Comparison of ENCODE assay signal across 10 cellular contexts in genomic region chr3:111595239-111595638, GRCh38. TPM values are rescaled to one million over a fixed set of nuclear protein-coding genes. Genes with fewer than 3 reads are reported as not detected.
DNase-seq lines count a peak whose midpoint lies in the region; ATAC-seq lines count a peak whose summit lies in the region.
"Had no signal": no experiment of that assay in that cellular context is flagged by ENCODE, and none has a peak within 500 bp of the region (broad histone marks: within the 10 kb centered on the region; RNA-seq: fewer than 3 reads in every experiment).

Gene ZBED2, minus strand, starts transcription at chr3:111595346. Its CDS starts 1,145 bp downstream, at chr3:111594201.

- intact Hi-C loops in posterior vena cava (cut with DNase I), result no loop called here

- peak; percentile 90 for DNase-seq in epithelial cell of prostate (ENCODE audit: low read depth, low spot score)
- DNase-seq in NCI-H1105 treated with DMSO at 0.1 percent for 48 hours (lab: John Stamatoyannopoulos, UW), result no peak
- no peak for DNase-seq in NCI-H1417 treated with DMSO at 0.1 percent for 48 hours (lab: John Stamatoyannopoulos, UW)
- DNase-seq in T1000 (lab: John Stamatoyannopoulos, UW), result no peak
- no peak for DNase-seq in posterior vena cava (ENCODE audit: low spot score)

- no peaks in the 10 kb centered on the region for H3K79me2 ChIP-seq in ACC112 (ENCODE audit: control insufficient read depth, insufficient read depth, low read length, unreplicated experiment)

- H2AFZ ChIP-seq in ACC112 (ENCODE audit: low read length, unreplicated experiment), result peak within 1 kb of the TSS; percentile 67

- H3K4me1 ChIP-seq in ACC112 (ENCODE audit: control insufficient read depth, insufficient read depth, low read length, unreplicated experiment), result peaks cover 54% of the 10 kb centered on the region

- no peaks in the 10 kb centered on the region for H3K36me3 ChIP-seq in ACC112 (ENCODE audit: insufficient read depth, low read length)

- ATAC-seq in GM19025 (IDR thresholded peaks at IDR 0.05; ENCODE audit: low read depth, unreplicated experiment) (peak; percentile 36), HG03432 (IDR thresholded peaks at IDR 0.05; ENCODE audit: unreplicated experiment) (peak; percentile 68)

- H3K27ac ChIP-seq in ACC112 (ENCODE audit: low read depth, low read length) (peak within 1 kb of the TSS; percentile 43), epithelial cell of prostate (peak within 1 kb of the TSS; percentile 97)
- H3K27ac ChIP-seq: HL-60 had no signal

- no peak within 1 kb of the TSS for H3K4me3 ChIP-seq in ACC112 (ENCODE audit: low read depth, low read length)

- no peaks in the 10 kb centered on the region for H3K27me3 ChIP-seq in ACC112 (ENCODE audit: insufficient read depth, low read length)

RNA-seq across cellular contexts. Expression of gene ZBED2, which starts in this region (rescaled TPM):
- total RNA-seq in posterior vena cava, result not detected
- total RNA-seq: cerebellum had no signal
